9 cellular contexts compared by ENCODE assay signal in the genomic region with DNA sequence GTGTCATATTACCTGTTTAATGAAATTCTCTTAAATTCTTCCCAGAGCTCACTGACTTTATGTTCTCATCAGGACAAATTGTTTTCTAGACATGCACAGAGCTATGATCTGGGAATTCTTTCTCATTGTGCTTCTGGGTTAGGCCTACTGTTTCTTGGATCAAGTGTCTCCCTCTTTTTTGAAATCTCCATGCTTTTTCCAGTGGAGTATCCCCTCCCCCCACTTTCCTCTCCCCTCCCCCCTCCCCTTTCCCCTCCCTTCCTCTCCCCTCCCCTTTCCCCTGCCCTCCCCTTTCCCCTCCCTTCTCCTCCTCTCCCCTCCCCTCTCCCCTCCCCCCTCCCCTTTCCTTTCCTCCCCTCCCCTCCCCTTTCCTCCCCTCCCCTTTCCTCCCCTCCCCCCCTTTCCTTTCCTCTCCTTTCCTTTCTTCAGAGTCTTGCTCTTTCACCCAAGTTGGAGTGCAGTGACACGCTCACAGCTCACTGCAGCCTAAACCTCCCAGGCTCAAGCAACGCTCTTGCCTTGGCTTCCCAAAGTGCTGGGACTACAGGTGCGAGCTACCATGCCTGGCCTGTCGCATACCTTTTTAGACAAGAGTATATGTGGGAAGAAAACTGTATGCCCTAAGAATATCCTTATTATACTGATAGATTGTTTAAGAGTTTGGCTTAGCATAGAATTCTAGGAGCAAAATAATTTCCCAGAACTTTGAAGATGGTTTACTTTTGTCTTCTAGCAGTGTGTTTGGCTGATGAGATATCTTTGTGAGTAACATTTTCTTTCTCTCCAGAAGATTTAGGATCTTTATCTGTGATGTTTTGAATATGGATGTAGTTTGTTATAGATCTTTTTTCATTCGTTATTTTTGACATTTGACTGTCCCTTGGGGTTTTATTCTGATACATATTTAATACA. TPM values are rescaled to one million over a fixed set of nuclear protein-coding genes. Genes with fewer than 3 reads are reported as not detected.
DNase-seq lines count a peak whose midpoint lies in the region; ATAC-seq and TF ChIP-seq lines count a peak whose summit lies in the region.
"Had no signal": no experiment of that assay in that cellular context is flagged by ENCODE, and none has a peak within 500 bp of the region (broad histone marks: within the 10 kb centered on the region; RNA-seq: fewer than 3 reads in every experiment).

No MANE protein-coding gene starts in this region.

- H3K27ac Mint-ChIP-seq in activated CD4-positive, alpha-beta T cell treated with anti-CD3 and anti-CD28 coated beads, Interleukin-2, amount 10 ng/mL, durations not matched to agents 7 days and 5 days = peak overlapping the region; percentile 91

- H2AFZ ChIP-seq in PC-9 = no peak overlapping the region

- DNase-seq in activated CD4-positive, alpha-beta T cell treated with anti-CD3 and anti-CD28 coated beads, Interleukin-2, amount 10 ng/mL, durations not matched to agents 7 days and 5 days = no peak
- no peak for DNase-seq in activated CD4-positive, alpha-beta T cell treated with anti-CD3 and anti-CD28 coated beads for 4 hours
- DNase-seq in PC-9 (no peak), epithelial cell of proximal tubule (ENCODE audit: low read depth) (no peak), gastrocnemius medialis (no peak), NAMALWA (ENCODE audit: low spot score) (no peak), NCI-H146 treated with DMSO at 0.1 percent for 48 hours (lab: John Stamatoyannopoulos, UW; ENCODE audit: unreplicated experiment) (no peak)
- DNase-seq in stimulated activated naive CD4-positive, alpha-beta T cell (lab: John Stamatoyannopoulos, UW) = no peak
- DNase-seq: NCI-H510A treated with DMSO at 0.1 percent for 48 hours had no signal

- H3K9me2 ChIP-seq in PC-9 (ENCODE audit: insufficient read depth) = no peaks in the 10 kb centered on the region

- H3K36me3 Mint-ChIP-seq in activated CD4-positive, alpha-beta T cell treated with anti-CD3 and anti-CD28 coated beads, Interleukin-2, amount 10 ng/mL, durations not matched to agents 7 days and 5 days (ENCODE audit: low read depth) = peaks cover 9% of the 10 kb centered on the region

- H4K20me1 ChIP-seq in PC-9 (ENCODE audit: insufficient read depth) = no peaks in the 10 kb centered on the region

- H3K27ac ChIP-seq in PC-9 (peak overlapping the region; percentile 65), gastrocnemius medialis (peak overlapping the region; percentile 90 to 94 (median 93))

- H3K9me3 ChIP-seq in PC-9 (ENCODE audit: insufficient read depth, low read depth) (no peaks in the 10 kb centered on the region), gastrocnemius medialis (no peaks in the 10 kb centered on the region)

- peak overlapping the region; percentile 94 for H3K4me2 ChIP-seq in PC-9

- peaks cover 67% of the 10 kb centered on the region for H3K79me2 ChIP-seq in PC-9 (ENCODE audit: low read depth)

- H3F3A ChIP-seq in PC-9 (ENCODE audit: insufficient read depth, low read depth) = peaks cover 44% of the 10 kb centered on the region

- H3K36me3 ChIP-seq in PC-9 (ENCODE audit: low read depth) (0 out of 2 replicates have a peak, but pooled peaks cover 4% of the 10 kb centered on the region), gastrocnemius medialis (no peaks in the 10 kb centered on the region)

- H3K27me3 ChIP-seq in PC-9 (ENCODE audit: insufficient read depth, low read depth) (no peaks in the 10 kb centered on the region), gastrocnemius medialis (no peaks in the 10 kb centered on the region)

- in situ Hi-C loops in gastrocnemius medialis (cut with MboI; ENCODE audit: low sequenced_read_pairs in 4 of 4) = loop anchor here in 1 of 4 donors (5.0 kb wide), 1 partner anchor 77 kb away; no protein-coding TSS in a partner anchor

- H3K4me3 Mint-ChIP-seq in activated CD4-positive, alpha-beta T cell treated with anti-CD3 and anti-CD28 coated beads, Interleukin-2, amount 10 ng/mL, durations not matched to agents 7 days and 5 days = peak overlapping the region; percentile 58

- POLR2A ChIA-PET in activated CD4-positive, alpha-beta T cell treated with anti-CD3 and anti-CD28 coated beads, Interleukin-2, amount 10 ng/mL, durations not matched to agents 7 days and 5 days (lab: Charles Lee) = interaction anchor here (0.6 kb wide), 1 partner anchor 67 kb away, joined by 3 read pairs; no protein-coding TSS in a partner anchor
- POLR2A ChIA-PET in PC-9 (lab: Charles Lee; ENCODE audit: unreplicated experiment) = interaction anchor here (0.6 kb wide), 1 partner anchor 32 kb away, joined by 3 read pairs; no protein-coding TSS in a partner anchor

- no peak for ATAC-seq in gastrocnemius medialis

- intact Hi-C loops in PC-9 (cut with micrococcal nuclease; ENCODE audit: unreplicated experiment) = no loop called here
- intact Hi-C loops in gastrocnemius medialis (cut with DNase I; ENCODE audit: low total_unique reads) = no loop called here

- H3K4me3 ChIP-seq in PC-9 = peak overlapping the region; percentile 95; the same call in 1 of the 2 replicates
- peak overlapping the region; percentile 26 for H3K4me3 ChIP-seq in epithelial cell of proximal tubule (ENCODE audit: low read depth, low read length)
- no peak overlapping the region for H3K4me3 ChIP-seq in gastrocnemius medialis

- peak in 1 of 2 donors; percentile 8 for TF ChIP-seq POLR2A in gastrocnemius medialis (IDR thresholded peaks at IDR 0.05)

- H3K4me1 ChIP-seq in PC-9 (replicated peaks; ENCODE audit: insufficient read depth) = peaks cover 40% of the 10 kb centered on the region
- peaks cover 14 to 46% of the 10 kb centered on the region in 2 donors for H3K4me1 ChIP-seq in gastrocnemius medialis

- peaks cover 45% of the 10 kb centered on the region for H3K4me1 Mint-ChIP-seq in activated CD4-positive, alpha-beta T cell treated with anti-CD3 and anti-CD28 coated beads, Interleukin-2, amount 10 ng/mL, durations not matched to agents 7 days and 5 days

- no peaks in the 10 kb centered on the region for H3K27me3 Mint-ChIP-seq in activated CD4-positive, alpha-beta T cell treated with anti-CD3 and anti-CD28 coated beads, Interleukin-2, amount 10 ng/mL, durations not matched to agents 7 days and 5 days

- peaks cover 3% of the 10 kb centered on the region for H3K9me3 Mint-ChIP-seq in activated CD4-positive, alpha-beta T cell treated with anti-CD3 and anti-CD28 coated beads, Interleukin-2, amount 10 ng/mL, durations not matched to agents 7 days and 5 days

- CTCF ChIA-PET in activated CD4-positive, alpha-beta T cell treated with anti-CD3 and anti-CD28 coated beads, Interleukin-2, amount 10 ng/mL, durations not matched to agents 7 days and 5 days (lab: Charles Lee) = interaction anchor here (1.2 to 1.3 kb wide), 3 partner anchors 9 to 118 kb away, joined by 3 to 5 read pairs (median 4); no protein-coding TSS in a partner anchor
- CTCF ChIA-PET in PC-9 (lab: Charles Lee) = interaction anchor here (0.7 kb wide), 1 partner anchor 117 kb away, joined by 5 read pairs; no protein-coding TSS in a partner anchor

- BruUV-seq in PC-9 (replicated peaks; lab: Mats Ljungman, UMichigan) = no TSS peak

- TF ChIP-seq CTCF in PC-9 (conservative IDR thresholded peaks at IDR 0.05) = no peak
- no peak for TF ChIP-seq CTCF in epithelial cell of proximal tubule (conservative IDR thresholded peaks at IDR 0.05; ENCODE audit: low read depth, low read length)
- TF ChIP-seq CTCF in gastrocnemius medialis (IDR thresholded peaks at IDR 0.05 in 4 of 5, conservative IDR thresholded peaks at IDR 0.05 in 1 of 5) = no peak

RNA-seq across cellular contexts. Expression of a gene that starts 2.5 kb away (rescaled TPM):
- 10 to 100 TPM; 10.6 to 13.2 TPM for total RNA-seq in activated CD4-positive, alpha-beta T cell treated with anti-CD3 and anti-CD28 coated beads, Interleukin-2, amount 10 ng/mL, durations not matched to agents 7 days and 5 days
- 34.8 and 35.4 TPM in 2 replicates for total RNA-seq in PC-9 (2021)
- 4.1 and 6.2 TPM in 2 replicates for total RNA-seq in epithelial cell of proximal tubule
- 10 to 100 TPM in 3 of 4 donors, 1 to 10 TPM in 1; 7.8 to 16.6 (median 11.0) TPM for total RNA-seq in gastrocnemius medialis

RNA-seq across cellular contexts. Expression of a gene that starts 29.5 kb away (rescaled TPM):
- total RNA-seq in activated CD4-positive, alpha-beta T cell treated with anti-CD3 and anti-CD28 coated beads, Interleukin-2, amount 10 ng/mL, durations not matched to agents 7 days and 5 days = 100 to 1,000 TPM; 116 to 124 TPM
- total RNA-seq in PC-9 (2021) (124 and 162 TPM in 2 replicates), epithelial cell of proximal tubule (43.4 and 50.1 TPM in 2 replicates), gastrocnemius medialis (100 to 1,000 TPM in 1 of 4 donors, 10 to 100 TPM in 3; 67.5 to 106 (median 74.7) TPM)

Comparison
In these comparisons a context has a peak if more than half of its experiments do, and no peak if none do; other contexts are left out.
1. H3K4me3 ChIP-seq: peak in PC-9 (single experiment) and epithelial cell of proximal tubule (single experiment); none in gastrocnemius medialis (0 of 4).